In the genomic region with DNA sequence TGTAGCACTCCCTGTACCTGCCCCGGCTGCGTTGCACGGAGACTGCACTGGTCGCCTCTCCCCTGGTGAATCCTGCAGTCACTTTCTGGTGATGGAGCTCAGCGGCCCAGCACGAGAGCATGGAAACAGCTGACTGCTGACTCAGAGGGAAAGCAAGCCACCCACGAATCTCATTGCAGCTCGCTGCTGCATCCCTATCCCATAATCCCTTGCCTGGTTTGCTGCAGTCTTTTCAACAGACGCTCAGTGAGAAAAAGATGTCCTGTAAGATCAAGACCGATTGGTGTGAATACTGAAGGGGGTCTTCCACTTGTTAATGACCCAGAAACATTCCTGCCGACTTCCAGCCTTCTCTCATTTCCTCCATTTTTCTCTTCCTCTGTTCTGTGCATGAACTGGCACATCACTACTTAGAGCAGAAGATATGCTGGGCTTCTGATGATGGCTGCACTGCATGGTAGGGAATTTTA, we compare ENCODE assay signal across 8 cellular contexts. TPM values are rescaled to one million over a fixed set of nuclear protein-coding genes. Genes with fewer than 3 reads are reported as not detected.
DNase-seq lines count a peak whose midpoint lies in the region; ATAC-seq and TF ChIP-seq lines count a peak whose summit lies in the region.

No MANE protein-coding gene starts in this region.

- H3K9me3 Mint-ChIP-seq in activated CD8-positive, alpha-beta T cell treated with anti-CD3 and anti-CD28 coated beads, Interleukin-2, amount 10 ng/mL, durations not matched to agents 7 days and 5 days (ENCODE audit: insufficient read depth), result peaks cover 5% of the 10 kb centered on the region
- H3K9me3 Mint-ChIP-seq in glutamatergic neuron (ENCODE audit: unreplicated experiment), result no peaks in the 10 kb centered on the region

- ATAC-seq in HG03442 (IDR thresholded peaks at IDR 0.05; ENCODE audit: unreplicated experiment), result peak; percentile 78
- ATAC-seq in activated CD8-positive, alpha-beta T cell treated with anti-CD3 and anti-CD28 coated beads, Interleukin-2, amount 10 ng/mL, durations not matched to agents 7 days and 5 days, result no peak
- ATAC-seq in HG03139 (IDR thresholded peaks at IDR 0.05; ENCODE audit: unreplicated experiment), result no peak

- no peaks in the 10 kb centered on the region for H3K4me1 Mint-ChIP-seq in activated CD8-positive, alpha-beta T cell treated with anti-CD3 and anti-CD28 coated beads, Interleukin-2, amount 10 ng/mL, durations not matched to agents 7 days and 5 days (ENCODE audit: low read depth)
- H3K4me1 Mint-ChIP-seq in glutamatergic neuron (ENCODE audit: low read depth, unreplicated experiment), result peaks cover 17% of the 10 kb centered on the region

- H3K4me3 ChIP-seq in skeletal muscle cell (ENCODE audit: low read depth, low read length), result peak overlapping the region; percentile 6

- CTCF ChIA-PET in activated CD8-positive, alpha-beta T cell treated with anti-CD3 and anti-CD28 coated beads, Interleukin-2, amount 10 ng/mL, durations not matched to agents 7 days and 5 days (lab: Charles Lee), result interaction anchor here (1.2 kb wide), 1 partner anchor 20 kb away, joined by 3 read pairs; no protein-coding TSS in a partner anchor

- H3K27me3 Mint-ChIP-seq in activated CD8-positive, alpha-beta T cell treated with anti-CD3 and anti-CD28 coated beads, Interleukin-2, amount 10 ng/mL, durations not matched to agents 7 days and 5 days (ENCODE audit: low read depth), result peaks cover 21% of the 10 kb centered on the region
- H3K27me3 Mint-ChIP-seq in glutamatergic neuron (ENCODE audit: unreplicated experiment), result peaks cover 6% of the 10 kb centered on the region

- no peak overlapping the region for H3K4me3 Mint-ChIP-seq in activated CD8-positive, alpha-beta T cell treated with anti-CD3 and anti-CD28 coated beads, Interleukin-2, amount 10 ng/mL, durations not matched to agents 7 days and 5 days
- no peak overlapping the region for H3K4me3 Mint-ChIP-seq in glutamatergic neuron (ENCODE audit: unreplicated experiment)

- DNase-seq in NCI-H1417 (lab: John Stamatoyannopoulos, UW), result peak in 2 of 3 experiments; percentile 22 to 60
- DNase-seq in NCI-H1417 treated with DMSO at 0.1 percent for 48 hours (lab: John Stamatoyannopoulos, UW), result no peak
- DNase-seq in activated CD8-positive, alpha-beta T cell treated with anti-CD3 and anti-CD28 coated beads, Interleukin-2, amount 10 ng/mL, durations not matched to agents 7 days and 5 days, result peak; percentile 24
- DNase-seq in glutamatergic neuron, result peak; percentile 63
- DNase-seq in skeletal muscle cell (ENCODE audit: low read depth), result no peak
- no peak for DNase-seq in Kasumi-1 (lab: John Stamatoyannopoulos, UW)

- H3K27ac Mint-ChIP-seq in activated CD8-positive, alpha-beta T cell treated with anti-CD3 and anti-CD28 coated beads, Interleukin-2, amount 10 ng/mL, durations not matched to agents 7 days and 5 days, result no peak overlapping the region
- H3K27ac Mint-ChIP-seq in glutamatergic neuron (ENCODE audit: unreplicated experiment), result no peak overlapping the region

- TF ChIP-seq CTCF in glutamatergic neuron (IDR thresholded peaks at IDR 0.05; ENCODE audit: partially characterized antibody, unreplicated experiment), result no peak

- H3K36me3 Mint-ChIP-seq in activated CD8-positive, alpha-beta T cell treated with anti-CD3 and anti-CD28 coated beads, Interleukin-2, amount 10 ng/mL, durations not matched to agents 7 days and 5 days (ENCODE audit: low read depth), result no peaks in the 10 kb centered on the region
- no peaks in the 10 kb centered on the region for H3K36me3 Mint-ChIP-seq in glutamatergic neuron (ENCODE audit: unreplicated experiment)

- POLR2A ChIA-PET in activated CD8-positive, alpha-beta T cell treated with anti-CD3 and anti-CD28 coated beads, Interleukin-2, amount 10 ng/mL, durations not matched to agents 7 days and 5 days (lab: Charles Lee), result no interaction called here

RNA-seq across cellular contexts. Expression of a gene that starts 52.9 kb away (rescaled TPM):
- total RNA-seq in activated CD8-positive, alpha-beta T cell treated with anti-CD3 and anti-CD28 coated beads, Interleukin-2, amount 10 ng/mL, durations not matched to agents 7 days and 5 days, result under 1 TPM; 0.13 to 0.18 TPM
- 120 TPM for total RNA-seq in glutamatergic neuron (ENCODE audit: unreplicated experiment)

Comparison
In these comparisons a context has a peak if more than half of its experiments do, and no peak if none do; other contexts are left out.
1. DNase-seq: peak in NCI-H1417 (2 of 3), activated CD8-positive, alpha-beta T cell treated with anti-CD3 and anti-CD28 coated beads, Interleukin-2, amount 10 ng/mL, durations not matched to agents 7 days and 5 days (single experiment) and glutamatergic neuron (single experiment); none in NCI-H1417 treated with DMSO at 0.1 percent for 48 hours (single experiment), skeletal muscle cell (single experiment) and Kasumi-1 (0 of 2).
2. RNA of a gene that starts 52.9 kb away (total RNA-seq): 120 TPM in glutamatergic neuron (single experiment); 0.13 to 0.18 TPM in activated CD8-positive, alpha-beta T cell treated with anti-CD3 and anti-CD28 coated beads, Interleukin-2, amount 10 ng/mL, durations not matched to agents 7 days and 5 days; every median in the first group is over 100 times any median in the second.